In the genomic region with DNA sequence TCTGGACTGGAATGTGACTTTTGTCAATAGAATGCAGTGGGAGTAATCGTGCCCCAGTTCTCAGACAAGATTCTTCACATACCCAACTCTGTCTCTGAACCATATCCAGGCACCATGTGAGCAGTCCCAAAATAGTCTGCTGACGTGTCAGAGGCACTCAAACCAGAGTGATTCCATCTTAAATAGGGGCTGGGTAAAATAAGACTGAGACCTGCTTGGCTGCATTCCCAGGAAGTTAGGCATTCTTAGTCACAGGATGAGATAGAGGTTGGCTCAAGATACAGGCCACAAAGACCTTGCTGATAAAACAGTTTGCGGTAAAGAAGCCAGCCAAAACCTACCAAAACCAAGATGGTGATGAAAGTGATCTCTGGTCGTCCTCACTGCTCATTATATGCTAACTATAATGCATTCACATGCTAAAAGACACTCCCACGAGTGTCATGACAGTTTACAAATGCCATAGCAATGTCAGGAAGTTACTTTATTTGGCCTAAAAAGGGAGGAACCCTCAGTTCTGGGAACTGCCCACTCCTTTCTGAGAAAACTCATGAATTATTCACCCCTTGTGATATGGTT, we compare ENCODE assay signal across 10 cellular contexts. TPM values are rescaled to one million over a fixed set of nuclear protein-coding genes. Genes with fewer than 3 reads are reported as not detected.
DNase-seq lines count a peak whose midpoint lies in the region; ATAC-seq and TF ChIP-seq lines count a peak whose summit lies in the region.
"Had no signal": no experiment of that assay in that cellular context is flagged by ENCODE, and none has a peak within 500 bp of the region (broad histone marks: within the 10 kb centered on the region; RNA-seq: fewer than 3 reads in every experiment).

No MANE protein-coding gene starts in this region.

- peak overlapping the region; percentile 83 for H4K91ac ChIP-seq in trophoblast cell (ENCODE audit: low read depth, low read length)

- H3K4me3 Mint-ChIP-seq in stimulated activated naive B cell treated with anti-CD40 and anti-IgM and Interleukin-4, amounts not matched to agents 10 μg/mL and 1 μg/mL and 100 μg/mL, for 72 hours, result no peak overlapping the region
- H3K4me3 Mint-ChIP-seq: activated T-cell treated with anti-CD3 and anti-CD28 coated beads, Interleukin-2, amount 50 U/mL, for 72 hours had no signal

- peak overlapping the region; percentile 87 for H4K12ac ChIP-seq in trophoblast cell (ENCODE audit: low read depth, low read length)

- H2AFZ ChIP-seq in trophoblast cell (ENCODE audit: insufficient read depth, low read length, poor library complexity), result peak overlapping the region; percentile 54

- no peak overlapping the region for H3K9ac ChIP-seq in trophoblast cell (ENCODE audit: low read length)

- H3K79me2 ChIP-seq in trophoblast cell (ENCODE audit: control insufficient read depth, insufficient read depth, low read length, poor library complexity), result peaks cover 5% of the 10 kb centered on the region

- peak overlapping the region; percentile 62 for H2AK5ac ChIP-seq in trophoblast cell (ENCODE audit: low read length)

- no peaks in the 10 kb centered on the region for H3K36me3 ChIP-seq in RWPE2 (ENCODE audit: low read depth)
- H3K36me3 ChIP-seq in trophoblast cell (ENCODE audit: control insufficient read depth in 1 of 2, insufficient read depth in 2 of 2, low read length in 2 of 2), result no peaks in the 10 kb centered on the region
- no peaks in the 10 kb centered on the region for H3K36me3 ChIP-seq in psoas muscle (ENCODE audit: insufficient read depth in 1 of 2, low read depth in 1 of 2)

- H3K27ac Mint-ChIP-seq in stimulated activated naive B cell treated with anti-CD40 and anti-IgM and Interleukin-4, amounts not matched to agents 10 μg/mL and 1 μg/mL and 100 μg/mL, for 72 hours, result no peak overlapping the region
- H3K27ac Mint-ChIP-seq: activated T-cell treated with anti-CD3 and anti-CD28 coated beads, Interleukin-2, amount 50 U/mL, for 72 hours had no signal

- H3K4me3 ChIP-seq in RWPE2 (ENCODE audit: severe bottlenecking), result no peak overlapping the region
- no peak overlapping the region for H3K4me3 ChIP-seq in fibroblast of mammary gland (ENCODE audit: control insufficient read depth, low read depth, low read length)
- no peak overlapping the region for H3K4me3 ChIP-seq in trophoblast cell (ENCODE audit: low read depth, low read length)
- no peak overlapping the region for H3K4me3 ChIP-seq in psoas muscle

- no CpG with 5 or more reads among the region's 5 CpGs for WGBS in trophoblast cell (ENCODE audit: extremely low coverage, insufficient coverage, insufficient read length)
- WGBS in psoas muscle, 3 donors, result 36 to 46% (median 39%) methylated on average over 5 of the region's 5 CpGs

- H3K23ac ChIP-seq in trophoblast cell (ENCODE audit: low read length), result no peak overlapping the region

- DNase-seq in EH (ENCODE audit: low read depth) (peak; percentile 99), RWPE2 (ENCODE audit: low spot score) (peak; percentile 68), fibroblast of mammary gland (ENCODE audit: low read depth) (peak; percentile 99), trophoblast cell (peak; percentile 96 to 98), NCI-H2227 (lab: John Stamatoyannopoulos, UW; ENCODE audit: unreplicated experiment) (no peak), psoas muscle (no peak)
- DNase-seq in stimulated activated naive B cell treated with anti-CD40 and anti-IgM and Interleukin-4, amounts not matched to agents 10 μg/mL and 1 μg/mL and 100 μg/mL, for 72 hours, result no peak
- DNase-seq: activated T-cell treated with anti-CD3 and anti-CD28 coated beads, Interleukin-2, amount 50 U/mL, for 72 hours; T-helper 2 cell had no signal

- peaks cover under 1% of the 10 kb centered on the region for H3K27me3 ChIP-seq in RWPE2 (ENCODE audit: insufficient read depth, poor library complexity, severe bottlenecking)
- no peaks in the 10 kb centered on the region for H3K27me3 ChIP-seq in trophoblast cell (ENCODE audit: insufficient read depth, low read length)
- peaks cover 0 to 3% (median 0%) of the 10 kb centered on the region in 3 donors for H3K27me3 ChIP-seq in psoas muscle (ENCODE audit: insufficient read depth in 3 of 3, low read length in 2 of 3)

- ATAC-seq in RWPE2 (ENCODE audit: low read depth), result peak; percentile 97
- no peak for ATAC-seq in HG02642 (IDR thresholded peaks at IDR 0.05; ENCODE audit: poor library complexity, unreplicated experiment)
- no peak for ATAC-seq in stimulated activated naive B cell treated with anti-CD40 and anti-IgM and Interleukin-4, amounts not matched to agents 10 μg/mL and 1 μg/mL and 100 μg/mL, for 72 hours (replicated peaks)
- no peak for ATAC-seq in psoas muscle
- ATAC-seq: activated T-cell treated with anti-CD3 and anti-CD28 coated beads, Interleukin-2, amount 50 U/mL, for 72 hours had no signal

- H3K27ac ChIP-seq in RWPE2 (ENCODE audit: poor library complexity, severe bottlenecking) (peak overlapping the region; percentile 32), trophoblast cell (ENCODE audit: low read depth, low read length) (peak overlapping the region; percentile 98), psoas muscle (no peak overlapping the region)

- H3K27me3 Mint-ChIP-seq in stimulated activated naive B cell treated with anti-CD40 and anti-IgM and Interleukin-4, amounts not matched to agents 10 μg/mL and 1 μg/mL and 100 μg/mL, for 72 hours, result no peaks in the 10 kb centered on the region

- H3K79me1 ChIP-seq in trophoblast cell (ENCODE audit: low read length), result peaks cover 18% of the 10 kb centered on the region

- H3K4me1 ChIP-seq in RWPE2 (ENCODE audit: insufficient read depth, poor library complexity, severe bottlenecking) (peaks cover 11% of the 10 kb centered on the region), trophoblast cell (ENCODE audit: control insufficient read depth in 1 of 2, insufficient read depth in 2 of 2, low read length in 2 of 2) (peaks cover 5 to 6% of the 10 kb centered on the region in 2 experiments), psoas muscle (no peaks in the 10 kb centered on the region)

- H2BK120ac ChIP-seq in trophoblast cell (ENCODE audit: insufficient read depth, low read length, poor library complexity), result peak overlapping the region; percentile 96

- peak overlapping the region; percentile 99 for H2BK5ac ChIP-seq in trophoblast cell (ENCODE audit: low read depth, low read length, poor library complexity)

- TF ChIP-seq CTCF in RWPE2 (IDR thresholded peaks at IDR 0.05; ENCODE audit: poor library complexity, severe bottlenecking), result no peak
- TF ChIP-seq CTCF in fibroblast of mammary gland (conservative IDR thresholded peaks at IDR 0.05; ENCODE audit: control insufficient read depth, insufficient read depth, low read depth, low read length), result no peak
- no peak for TF ChIP-seq CTCF in psoas muscle (IDR thresholded peaks at IDR 0.05)

- peak overlapping the region; percentile 79 for H3K14ac ChIP-seq in trophoblast cell (ENCODE audit: low read length)

- intact Hi-C loops in psoas muscle (cut with DNase I), result no loop called here

- no peak overlapping the region for H3K4me2 ChIP-seq in trophoblast cell (ENCODE audit: low read length)

- H3K4me1 Mint-ChIP-seq in stimulated activated naive B cell treated with anti-CD40 and anti-IgM and Interleukin-4, amounts not matched to agents 10 μg/mL and 1 μg/mL and 100 μg/mL, for 72 hours, result no peaks in the 10 kb centered on the region

- peak overlapping the region; percentile 92 for H2BK12ac ChIP-seq in trophoblast cell (ENCODE audit: low read length)

- H3K9me3 ChIP-seq in RWPE2 (ENCODE audit: severe bottlenecking), result peaks cover 4% of the 10 kb centered on the region
- H3K9me3 ChIP-seq in trophoblast cell (ENCODE audit: insufficient read depth, low read depth, low read length), result no peaks in the 10 kb centered on the region
- H3K9me3 ChIP-seq in psoas muscle, result peaks cover 8% of the 10 kb centered on the region

- peak overlapping the region; percentile 69 for H3K4ac ChIP-seq in trophoblast cell (ENCODE audit: low read depth, low read length)

- peak overlapping the region; percentile 65 for H3K18ac ChIP-seq in trophoblast cell (ENCODE audit: low read length)

- H3K36me3 Mint-ChIP-seq in stimulated activated naive B cell treated with anti-CD40 and anti-IgM and Interleukin-4, amounts not matched to agents 10 μg/mL and 1 μg/mL and 100 μg/mL, for 72 hours, result no peaks in the 10 kb centered on the region

- peaks cover 0 to 2% of the 10 kb centered on the region in 2 donors for H3K9me3 Mint-ChIP-seq in stimulated activated naive B cell treated with anti-CD40 and anti-IgM and Interleukin-4, amounts not matched to agents 10 μg/mL and 1 μg/mL and 100 μg/mL, for 72 hours
- H3K9me3 Mint-ChIP-seq: activated T-cell treated with anti-CD3 and anti-CD28 coated beads, Interleukin-2, amount 50 U/mL, for 72 hours had no signal

- peak overlapping the region; percentile 73 for H4K8ac ChIP-seq in trophoblast cell (ENCODE audit: low read depth, low read length)

RNA-seq across cellular contexts. Expression of gene PLCXD3, which starts 16.9 kb away (rescaled TPM):
- 2.1 and 2.5 TPM in 2 replicates for polyA plus RNA-seq in trophoblast cell (2013)
- under 1 TPM; 0.22 to 0.73 (median 0.36) TPM for total RNA-seq in psoas muscle
- polyA plus RNA-seq in psoas muscle, result under 1 TPM; 0.12 to 0.17 (median 0.16) TPM
- total RNA-seq: activated T-cell treated with anti-CD3 and anti-CD28 coated beads, Interleukin-2, amount 50 U/mL, for 72 hours had no signal

Comparison
In these comparisons a context has a peak if more than half of its experiments do, and no peak if none do; other contexts are left out.
1. DNase-seq: peak in EH (single experiment), RWPE2 (single experiment), fibroblast of mammary gland (single experiment) and trophoblast cell (2 of 2); none in stimulated activated naive B cell treated with anti-CD40 and anti-IgM and Interleukin-4, amounts not matched to agents 10 μg/mL and 1 μg/mL and 100 μg/mL, for 72 hours (single experiment), NCI-H2227 (single experiment) and psoas muscle (0 of 2).